In the genomic region with DNA sequence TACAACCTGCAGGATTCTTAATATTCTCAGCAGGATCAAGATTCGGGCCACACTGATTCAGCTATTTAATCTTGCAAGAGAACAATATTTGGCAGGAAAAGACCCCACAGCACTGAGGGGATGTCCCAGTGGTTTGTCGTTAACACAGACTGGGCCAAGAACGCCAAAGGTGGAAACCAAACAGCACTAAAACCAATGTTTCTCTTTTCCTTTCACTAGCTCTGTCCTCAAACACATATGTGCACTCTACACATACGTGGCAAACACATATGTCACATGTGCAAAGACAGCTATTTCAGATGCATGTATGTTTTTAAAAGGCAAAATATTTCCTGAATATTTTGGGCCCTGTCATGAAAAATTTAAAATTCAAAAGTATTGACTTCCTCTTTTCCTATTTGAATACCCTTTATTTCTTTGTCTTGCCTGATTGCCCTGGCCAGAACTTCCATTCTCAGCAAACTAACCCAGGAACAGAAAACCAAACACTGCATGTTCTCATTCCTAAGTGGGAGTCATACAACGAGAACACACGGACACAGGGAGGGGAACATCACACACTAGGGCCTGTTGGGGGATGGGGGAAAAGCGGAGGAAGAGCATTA, we compare ENCODE assay signal across 13 cellular contexts. TPM values are rescaled to one million over a fixed set of nuclear protein-coding genes. Genes with fewer than 3 reads are reported as not detected.
DNase-seq lines count a peak whose midpoint lies in the region; ATAC-seq, FAIRE-seq and TF ChIP-seq lines count a peak whose summit lies in the region.
"Had no signal": no experiment of that assay in that cellular context is flagged by ENCODE, and none has a peak within 500 bp of the region (broad histone marks: within the 10 kb centered on the region; RNA-seq: fewer than 3 reads in every experiment).

No MANE protein-coding gene starts in this region.

- no peak overlapping the region for H3K56ac ChIP-seq in H1 (replicated peaks; ENCODE audit: insufficient read length, low read depth, low read length)

- H3K4me2 ChIP-seq in H1 (ENCODE audit: insufficient read depth in 1 of 2, low read depth in 2 of 2, low read length in 2 of 2) = no peak overlapping the region

- no peak overlapping the region for H3K23ac ChIP-seq in H1 (ENCODE audit: insufficient read length)

- H3K4me1 ChIP-seq in H1 (replicated peaks in 1 of 4; ENCODE audit: control insufficient read depth in 3 of 4, insufficient read depth in 4 of 4, low read length in 3 of 4) = peaks cover 0 to 21% (median 6%) of the 10 kb centered on the region in 4 experiments; a peak in 5 of 7 replicates

- H3K27me3 Mint-ChIP-seq in activated CD8-positive, alpha-beta T cell treated with anti-CD3 and anti-CD28 coated beads, Interleukin-2, amount 10 ng/mL, durations not matched to agents 7 days and 5 days (ENCODE audit: low read depth) = no peaks in the 10 kb centered on the region

- no peak overlapping the region for H2BK12ac ChIP-seq in H1 (ENCODE audit: low read depth, low read length)

- H3K14ac ChIP-seq in H1 (ENCODE audit: insufficient read length) = no peak overlapping the region

- no peaks in the 10 kb centered on the region for H3K36me3 ChIP-seq in H1 (ENCODE audit: control insufficient read depth in 2 of 4, insufficient read depth in 4 of 4, low read length in 3 of 4)
- H3K36me3 ChIP-seq: brain microvascular endothelial cell had no signal

- 55% methylated on average over 7 of the region's 7 CpGs; no CpG with 5 or more reads in 1 of the 2 experiments for WGBS in H1 (ENCODE audit: extremely low coverage in 1 of 2, insufficient coverage in 1 of 2, insufficient read length in 1 of 2, insufficient replicate concordance in 2 of 2, low coverage in 1 of 2, low lambda C conversion rate in 2 of 2, missing lambda C conversion rate in 1 of 2), 2 experiments

- no peaks in the 10 kb centered on the region for H3K9me3 ChIP-seq in H1 (ENCODE audit: insufficient read depth in 2 of 2, low read depth in 1 of 2, low read length in 1 of 2)
- H3K9me3 ChIP-seq: mucosa of descending colon had no signal

- no peak overlapping the region for H4K91ac ChIP-seq in H1 (replicated peaks; ENCODE audit: insufficient read length, low read length)

- peaks cover 3% of the 10 kb centered on the region for H3K4me1 Mint-ChIP-seq in activated CD8-positive, alpha-beta T cell treated with anti-CD3 and anti-CD28 coated beads, Interleukin-2, amount 10 ng/mL, durations not matched to agents 7 days and 5 days (ENCODE audit: low read depth)

- no peaks in the 10 kb centered on the region for H3K36me3 Mint-ChIP-seq in activated CD8-positive, alpha-beta T cell treated with anti-CD3 and anti-CD28 coated beads, Interleukin-2, amount 10 ng/mL, durations not matched to agents 7 days and 5 days (ENCODE audit: low read depth)

- no peak overlapping the region for H3K27ac Mint-ChIP-seq in activated CD8-positive, alpha-beta T cell treated with anti-CD3 and anti-CD28 coated beads, Interleukin-2, amount 10 ng/mL, durations not matched to agents 7 days and 5 days

- no peak overlapping the region for H4K8ac ChIP-seq in H1 (ENCODE audit: extremely low read depth, insufficient read depth, low read length)

- peak; percentile 87 for ATAC-seq in GM18867 (IDR thresholded peaks at IDR 0.05; ENCODE audit: unreplicated experiment)
- peak; percentile 82 for ATAC-seq in GM21717 (IDR thresholded peaks at IDR 0.05; ENCODE audit: unreplicated experiment)
- ATAC-seq in HG03280 (IDR thresholded peaks at IDR 0.05; ENCODE audit: unreplicated experiment) = peak; percentile 82
- no peak for ATAC-seq in left ventricle myocardium superior
- no peak for ATAC-seq in activated CD8-positive, alpha-beta T cell treated with anti-CD3 and anti-CD28 coated beads, Interleukin-2, amount 10 ng/mL, durations not matched to agents 7 days and 5 days
- ATAC-seq in left lobe of liver = no peak
- ATAC-seq: mucosa of descending colon, sciatic nerve had no signal

- no peaks in the 10 kb centered on the region for H3K79me1 ChIP-seq in H1 (ENCODE audit: low read depth, low read length)

- H3K27me3 ChIP-seq in H1 (replicated peaks in 1 of 4; ENCODE audit: control insufficient read depth in 3 of 4, extremely low read depth in 1 of 4, insufficient read depth in 3 of 4, low read length in 3 of 4) = no peaks in the 10 kb centered on the region
- H3K27me3 ChIP-seq: brain microvascular endothelial cell had no signal

- no peak overlapping the region for H4K5ac ChIP-seq in H1 (ENCODE audit: insufficient read length, low read depth, low read length)

- H2BK15ac ChIP-seq in H1 (ENCODE audit: low read length) = no peak overlapping the region

- H3K18ac ChIP-seq in H1 (ENCODE audit: extremely low read depth, low read length) = no peak overlapping the region

- H3K9ac ChIP-seq in H1 (replicated peaks in 1 of 4; ENCODE audit: extremely low read depth in 1 of 4, low read depth in 3 of 4, low read length in 3 of 4) = no peak overlapping the region

- H3K23me2 ChIP-seq in H1 (ENCODE audit: low read depth, low read length) = no peaks in the 10 kb centered on the region

- intact Hi-C loops in left ventricle myocardium superior (cut with micrococcal nuclease) = no loop called here

- H2BK120ac ChIP-seq in H1 (replicated peaks; ENCODE audit: low read depth, low read length) = no peak overlapping the region

- no peak overlapping the region for H3K4me3 Mint-ChIP-seq in activated CD8-positive, alpha-beta T cell treated with anti-CD3 and anti-CD28 coated beads, Interleukin-2, amount 10 ng/mL, durations not matched to agents 7 days and 5 days

- no peak for FAIRE-seq in H1 (lab: Jason Lieb, UNC)

- TF ChIP-seq RAD21 in H1 (IDR thresholded peaks at IDR 0.05 in 1 of 2, conservative IDR thresholded peaks at IDR 0.05 in 1 of 2; ENCODE audit: low read depth in 2 of 2, low read length in 2 of 2) = no peak

- no peak for TF ChIP-seq CTCF in H1 (IDR thresholded peaks at IDR 0.05; ENCODE audit: control extremely low read depth in 1 of 3, insufficient read depth in 1 of 3, low read depth in 1 of 3, low read length in 3 of 3)

- H4K20me1 ChIP-seq in H1 (replicated peaks in 1 of 2; ENCODE audit: control insufficient read depth in 1 of 2, insufficient read depth in 2 of 2, low read length in 2 of 2) = no peaks in the 10 kb centered on the region

- H2AK5ac ChIP-seq in H1 (ENCODE audit: low read depth, low read length) = no peak overlapping the region

- H3K27ac ChIP-seq in H1 (ENCODE audit: low read depth, low read length) = no peak overlapping the region
- H3K27ac ChIP-seq: brain microvascular endothelial cell had no signal

- DNase-seq in H1 (ENCODE audit: low read depth in 1 of 2, low spot score in 2 of 2) (no peak), left ventricle myocardium superior (no peak), HK-2 (ENCODE audit: unreplicated experiment) (no peak), left lobe of liver (ENCODE audit: low spot score) (no peak)
- DNase-seq in activated CD8-positive, alpha-beta T cell treated with anti-CD3 and anti-CD28 coated beads, Interleukin-2, amount 10 ng/mL, durations not matched to agents 7 days and 5 days = no peak
- DNase-seq: brain microvascular endothelial cell, erythroblast, mucosa of descending colon, NCI-H1417 treated with DMSO at 0.1 percent for 48 hours had no signal

- no peak for TF ChIP-seq POLR2A in H1 (IDR thresholded peaks at IDR 0.05; ENCODE audit: control extremely low read depth in 1 of 2, low read depth in 2 of 2, low read length in 2 of 2)

- no peak overlapping the region for H3K4me3 ChIP-seq in H1 (ENCODE audit: extremely low read depth in 1 of 4, insufficient read depth in 2 of 4, low read depth in 3 of 4, low read length in 4 of 4)
- H3K4me3 ChIP-seq: mucosa of descending colon had no signal

- CTCF ChIA-PET in H1 (lab: Charles Lee; ENCODE audit: partially characterized antibody) = no interaction called here
- CTCF ChIA-PET in activated CD8-positive, alpha-beta T cell treated with anti-CD3 and anti-CD28 coated beads, Interleukin-2, amount 10 ng/mL, durations not matched to agents 7 days and 5 days (lab: Charles Lee) = no interaction called here

- no peak overlapping the region for H2AFZ ChIP-seq in H1 (ENCODE audit: low read length)

- no peak for TF ChIP-seq EP300 in H1 (IDR thresholded peaks at IDR 0.05; ENCODE audit: borderline replicate concordance in 1 of 2, low read depth in 2 of 2, low read length in 2 of 2)

- POLR2A ChIA-PET in H1 (lab: Charles Lee; ENCODE audit: partially characterized antibody) = no interaction called here
- POLR2A ChIA-PET in activated CD8-positive, alpha-beta T cell treated with anti-CD3 and anti-CD28 coated beads, Interleukin-2, amount 10 ng/mL, durations not matched to agents 7 days and 5 days (lab: Charles Lee) = no interaction called here

- H3K79me2 ChIP-seq in H1 (ENCODE audit: control insufficient read depth in 1 of 2, insufficient read depth in 2 of 2, low read length in 2 of 2) = no peaks in the 10 kb centered on the region

- no peaks in the 10 kb centered on the region for H3K9me3 Mint-ChIP-seq in activated CD8-positive, alpha-beta T cell treated with anti-CD3 and anti-CD28 coated beads, Interleukin-2, amount 10 ng/mL, durations not matched to agents 7 days and 5 days (ENCODE audit: insufficient read depth)

- peak overlapping the region; percentile 12; the same call in 1 of the 2 replicates for H2BK5ac ChIP-seq in H1 (ENCODE audit: low read depth, low read length)

- H3K4ac ChIP-seq in H1 (replicated peaks; ENCODE audit: insufficient read length, low read depth, low read length) = no peak overlapping the region

- no peak overlapping the region for H2BK20ac ChIP-seq in H1 (ENCODE audit: low read length)

TF ChIP-seq in H1, 55 proteins besides CTCF, POLR2A, EP300 and RAD21 (continues in another document):
- TF ChIP-seq RXRA (IDR thresholded peaks at IDR 0.05; ENCODE audit: insufficient read depth, low read depth, low read length) (no peak), CTBP2 (IDR thresholded peaks at IDR 0.05; ENCODE audit: borderline replicate concordance, insufficient read depth, insufficient read length, low read length) (no peak), BRCA1 (IDR thresholded peaks at IDR 0.05; ENCODE audit: low read depth, low read length) (no peak), SP2 (IDR thresholded peaks at IDR 0.05; ENCODE audit: low read length) (no peak), SP4 (IDR thresholded peaks at IDR 0.05; ENCODE audit: low read length) (no peak), CEBPB (IDR thresholded peaks at IDR 0.05; ENCODE audit: low read depth, low read length) (no peak)

RNA-seq across cellular contexts. Expression of gene NEBL, which starts 51.7 kb away (rescaled TPM):
- 10.5 TPM in 2 replicates for total RNA-seq in H1 (2021; fragmentation: NEBNext Ultra II Directional; extraction: Animal tissue kit (Norgen Biotek cat#: 25700))
- polyA plus RNA-seq in H1 (2011; rRNA removed) = 4.7 and 7.5 TPM in 2 replicates
- polyA plus RNA-seq in H1 (2011; cell fraction: cytosol; rRNA removed) = 7.9 TPM
- polyA plus RNA-seq in H1 (2011; cell fraction: nucleus; rRNA removed) = 12.0 TPM
- polyA plus RNA-seq in H1 (2012, experiment 1 of 2) = 5.3 to 7.8 TPM (median 6.0 TPM) in 4 replicates
- polyA plus RNA-seq in H1 (2012, experiment 2 of 2) = 0.46 TPM
- 7.6 TPM for polyA plus RNA-seq in H1 (2013, experiment 1 of 2)
- 8.1 TPM for polyA plus RNA-seq in H1 (2013, experiment 2 of 2)
- 24.5 and 43.9 TPM in 2 replicates for polyA minus RNA-seq in H1 (2011; rRNA and poly(A)+ RNA removed)
- polyA minus RNA-seq in H1 (2011; cell fraction: cytosol; rRNA and poly(A)+ RNA removed) = 10.2 TPM
- 55.6 TPM for polyA minus RNA-seq in H1 (2011; cell fraction: nucleus; rRNA and poly(A)+ RNA removed)
- 781 TPM for total RNA-seq in left ventricle myocardium superior
- not detected for total RNA-seq in activated CD8-positive, alpha-beta T cell treated with anti-CD3 and anti-CD28 coated beads, Interleukin-2, amount 10 ng/mL, durations not matched to agents 7 days and 5 days
- total RNA-seq in left lobe of liver = 1.2 TPM

Comparison
In these comparisons a context has a peak if more than half of its experiments do, and no peak if none do; other contexts are left out.
1. ATAC-seq: peak in GM18867 (single experiment), GM21717 (single experiment) and HG03280 (single experiment); none in left ventricle myocardium superior (single experiment), activated CD8-positive, alpha-beta T cell treated with anti-CD3 and anti-CD28 coated beads, Interleukin-2, amount 10 ng/mL, durations not matched to agents 7 days and 5 days (single experiment) and left lobe of liver (single experiment).
2. RNA of gene NEBL, which starts 51.7 kb away (total RNA-seq): 781 TPM in left ventricle myocardium superior (single experiment); 10.5 TPM in H1, 1.2 TPM in left lobe of liver (single experiment) and not detected in activated CD8-positive, alpha-beta T cell treated with anti-CD3 and anti-CD28 coated beads, Interleukin-2, amount 10 ng/mL, durations not matched to agents 7 days and 5 days; every median in the first group is over 10 times any median in the second.